ENCODE assay signal across 16 cellular contexts in the genomic region with DNA sequence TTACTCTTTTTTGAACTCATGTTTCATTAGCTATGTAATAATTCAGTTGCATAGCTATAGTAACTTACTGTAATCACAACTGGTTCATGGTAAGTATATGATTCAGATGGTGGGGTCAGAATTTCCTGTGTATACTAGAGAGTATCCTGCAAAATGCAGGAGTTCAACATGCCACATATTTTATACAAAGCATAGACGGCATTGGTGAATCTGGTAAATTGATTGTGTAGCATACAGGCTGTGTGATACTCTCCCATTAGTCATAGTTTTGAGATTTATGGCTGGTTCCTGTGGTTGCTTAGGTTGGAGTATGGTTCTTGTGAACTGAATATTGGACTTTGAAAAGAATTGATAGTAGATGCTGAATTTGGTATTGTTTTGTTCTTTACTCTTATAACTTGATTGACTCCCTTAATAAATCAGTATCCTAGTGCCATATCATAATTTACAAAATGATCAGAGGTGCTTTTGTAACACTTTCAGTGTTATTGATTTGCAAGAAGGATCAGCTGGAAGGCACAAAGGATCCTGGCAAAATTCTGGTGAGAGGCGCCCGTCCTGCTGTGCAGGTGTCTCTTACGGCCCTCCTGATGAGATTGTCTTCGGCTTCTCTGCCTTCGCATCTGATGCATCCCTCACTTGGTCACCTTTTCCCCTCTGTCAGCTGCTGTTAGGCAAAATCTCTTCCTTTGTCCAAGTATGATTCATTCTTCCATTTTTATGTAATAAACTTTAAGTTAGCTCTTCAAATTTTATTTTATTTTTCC. TPM values are rescaled to one million over a fixed set of nuclear protein-coding genes. Genes with fewer than 3 reads are reported as not detected.
DNase-seq lines count a peak whose midpoint lies in the region; ATAC-seq, FAIRE-seq and TF ChIP-seq lines count a peak whose summit lies in the region.
"Had no signal": no experiment of that assay in that cellular context is flagged by ENCODE, and none has a peak within 500 bp of the region (broad histone marks: within the 10 kb centered on the region; RNA-seq: fewer than 3 reads in every experiment).

No MANE protein-coding gene starts in this region.

- TF ChIP-seq POLR2A in transverse colon (IDR thresholded peaks at IDR 0.05) (no peak), uterus (IDR thresholded peaks at IDR 0.05) (no peak)

- H4K20me1 ChIP-seq in BLaER1, result no peaks in the 10 kb centered on the region

- in situ Hi-C loops in transverse colon (cut with MboI; ENCODE audit: low pct_ligation_motif_present in 1 of 4, low pct_unique_long_range_greater_than_20kb in 1 of 4, low sequenced_read_pairs in 3 of 4), result no loop called here

- H3K27me3 ChIP-seq in BLaER1 (no peaks in the 10 kb centered on the region), transverse colon (no peaks in the 10 kb centered on the region), uterus (no peaks in the 10 kb centered on the region)

- no peak for TF ChIP-seq EP300 in transverse colon (IDR thresholded peaks at IDR 0.05; ENCODE audit: low read depth)

- H3K4me1 ChIP-seq in BLaER1 (peaks cover 15% of the 10 kb centered on the region), transverse colon (peaks cover 21 to 60% (median 31%) of the 10 kb centered on the region in 4 donors), uterus (no peaks in the 10 kb centered on the region)

- intact Hi-C loops in transverse colon (cut with DNase I; ENCODE audit: low total_unique reads), result no loop called here
- intact Hi-C loops in uterus (cut with DNase I; ENCODE audit: low total_unique reads), result no loop called here

- H3K9ac ChIP-seq in BLaER1, result no peak overlapping the region

- H3K4me3 ChIP-seq in BLaER1, result no peak overlapping the region
- no peak overlapping the region for H3K4me3 ChIP-seq in transverse colon
- H3K4me3 ChIP-seq in uterus, result no peak overlapping the region

- TF ChIP-seq CTCF in transverse colon (IDR thresholded peaks at IDR 0.05) (no peak), uterus (IDR thresholded peaks at IDR 0.05) (no peak)

- ATAC-seq in GM21576 (IDR thresholded peaks at IDR 0.05; ENCODE audit: unreplicated experiment), result no peak

- no peaks in the 10 kb centered on the region for H3K36me3 ChIP-seq in BLaER1
- no peaks in the 10 kb centered on the region for H3K36me3 ChIP-seq in transverse colon
- no peaks in the 10 kb centered on the region for H3K36me3 ChIP-seq in uterus

- WGBS in transverse colon (ENCODE audit: low coverage in 1 of 2), 2 donors, result 90 to 96% methylated on average over 4 to 6 of the region's 6 CpGs

- DNase-seq in GM19239 (ENCODE audit: insufficient read length, low spot score) (no peak), RPMI8226 (peak; percentile 67), iris pigment epithelial cell (ENCODE audit: low read depth) (peak; percentile 45), middle frontal gyrus (ENCODE audit: extremely low spot score, low spot score) (no peak), transverse colon (no peak), uterus (no peak)
- DNase-seq: activated CD8-positive, alpha-beta memory T cell treated with anti-CD3 and anti-CD28 coated beads, Interleukin-2, amount 50 U/mL, for 4 hours; AML-193; aorta; KG1; NCI-H187 treated with DMSO at 0.1 percent for 48 hours; NCI-H774; SHP77 had no signal

- peak; percentile 73 for FAIRE-seq in GM19239 (lab: Jason Lieb, UNC)
- FAIRE-seq: TTC549 had no signal

- H3K4me2 ChIP-seq in BLaER1, result peak overlapping the region; percentile 56

- H3K9me3 ChIP-seq in BLaER1 (no peaks in the 10 kb centered on the region), transverse colon (no peaks in the 10 kb centered on the region), uterus (no peaks in the 10 kb centered on the region)

- H3K27ac ChIP-seq in BLaER1 (no peak overlapping the region), transverse colon (no peak overlapping the region), uterus (no peak overlapping the region)

RNA-seq across cellular contexts. Expression of a gene that starts 22.6 kb away (rescaled TPM):
- total RNA-seq in transverse colon (10 to 100 TPM; 13.7 to 57.2 (median 50.7) TPM), uterus (10 to 100 TPM; 31.0 to 65.9 (median 50.5) TPM)

Comparison
In these comparisons a context has a peak if more than half of its experiments do, and no peak if none do; other contexts are left out.
1. DNase-seq: peak in RPMI8226 (single experiment) and iris pigment epithelial cell (single experiment); none in GM19239 (single experiment), middle frontal gyrus (single experiment), transverse colon (single experiment) and uterus (0 of 2).